10 cellular contexts compared by ENCODE assay signal in genomic region chr7:107856806-107857540, GRCh38. TPM values are rescaled to one million over a fixed set of nuclear protein-coding genes. Genes with fewer than 3 reads are reported as not detected.
DNase-seq lines count a peak whose midpoint lies in the region; ATAC-seq lines count a peak whose summit lies in the region.
"Had no signal": no experiment of that assay in that cellular context is flagged by ENCODE, and none has a peak within 500 bp of the region (broad histone marks: within the 10 kb centered on the region; RNA-seq: fewer than 3 reads in every experiment).

No MANE protein-coding gene starts in this region.

- H3K27me3 ChIP-seq in mucosa of rectum (ENCODE audit: control insufficient read depth in 2 of 2, insufficient read depth in 2 of 2, low read length in 2 of 2), result no peaks in the 10 kb centered on the region
- H3K27me3 ChIP-seq in SJCRH30, result 0 out of 2 replicates have a peak, but pooled peaks cover 5% of the 10 kb centered on the region

- H3K27ac ChIP-seq in mucosa of rectum (ENCODE audit: low read depth in 2 of 2, low read length in 2 of 2), result peak overlapping the region; percentile 77 to 88
- H3K27ac ChIP-seq in SJCRH30, result no peak overlapping the region

- CTCF ChIA-PET in activated CD4-positive, alpha-beta memory T cell treated with anti-CD3 and anti-CD28 coated beads, Interleukin-2, amount 10 ng/mL, durations not matched to agents 7 days and 5 days (lab: Charles Lee), result interaction anchor here (1.2 to 1.6 kb wide), 3 partner anchors 18 to 113 kb away, joined by 6 read pairs; partner anchors contain the start of gene CBLL1

- H3K9ac ChIP-seq in mucosa of rectum (ENCODE audit: low read depth in 1 of 2, low read length in 2 of 2), result peak overlapping the region in 1 of 2 donors; percentile 14

- ATAC-seq in GM18909 (IDR thresholded peaks at IDR 0.05; ENCODE audit: poor library complexity, unreplicated experiment) (peak; percentile 55), HG02885 (IDR thresholded peaks at IDR 0.05; ENCODE audit: poor library complexity, unreplicated experiment) (peak; percentile 55), GM19397 (IDR thresholded peaks at IDR 0.05; ENCODE audit: unreplicated experiment) (no peak)

- peak; percentile 64 for DNase-seq in activated CD4-positive, alpha-beta memory T cell treated with anti-CD3 and anti-CD28 coated beads, Interleukin-2, amount 10 ng/mL, durations not matched to agents 7 days and 5 days
- DNase-seq in SJCRH30 (no peak), NCI-H1436 (lab: John Stamatoyannopoulos, UW) (no peak)
- DNase-seq: activated CD4-positive, CD25-positive, alpha-beta regulatory T cell treated with anti-CD3 and anti-CD28 coated beads, Interleukin-2, amount 50 U/mL, for 72 hours; NCI-H524 treated with DMSO at 0.1 percent for 48 hours had no signal

- peak overlapping the region in 1 of 2 donors; percentile 35 for H3K4me3 ChIP-seq in mucosa of rectum (ENCODE audit: low read length in 2 of 2)
- no peak overlapping the region for H3K4me3 ChIP-seq in SJCRH30

- H3K4me1 Mint-ChIP-seq in activated CD4-positive, alpha-beta memory T cell treated with anti-CD3 and anti-CD28 coated beads, Interleukin-2, amount 10 ng/mL, durations not matched to agents 7 days and 5 days, result peaks cover 27% of the 10 kb centered on the region

- H3K27ac Mint-ChIP-seq in activated CD4-positive, alpha-beta memory T cell treated with anti-CD3 and anti-CD28 coated beads, Interleukin-2, amount 10 ng/mL, durations not matched to agents 7 days and 5 days, result peak overlapping the region; percentile 86

- H3K36me3 Mint-ChIP-seq in activated CD4-positive, alpha-beta memory T cell treated with anti-CD3 and anti-CD28 coated beads, Interleukin-2, amount 10 ng/mL, durations not matched to agents 7 days and 5 days (ENCODE audit: low read depth), result no peaks in the 10 kb centered on the region

- H3K9me3 Mint-ChIP-seq in activated CD4-positive, alpha-beta memory T cell treated with anti-CD3 and anti-CD28 coated beads, Interleukin-2, amount 10 ng/mL, durations not matched to agents 7 days and 5 days, result no peaks in the 10 kb centered on the region

- H3K36me3 ChIP-seq in mucosa of rectum (ENCODE audit: control insufficient read depth in 2 of 2, insufficient read depth in 2 of 2, low read length in 2 of 2), result no peaks in the 10 kb centered on the region
- no peaks in the 10 kb centered on the region for H3K36me3 ChIP-seq in SJCRH30

- peaks cover 38 to 42% of the 10 kb centered on the region in 2 donors for H3K4me1 ChIP-seq in mucosa of rectum (ENCODE audit: control insufficient read depth in 2 of 2, insufficient read depth in 2 of 2, low read length in 2 of 2)
- no peaks in the 10 kb centered on the region; the same call in 1 of the 2 replicates for H3K4me1 ChIP-seq in SJCRH30

- no peak overlapping the region for H3K4me3 Mint-ChIP-seq in activated CD4-positive, alpha-beta memory T cell treated with anti-CD3 and anti-CD28 coated beads, Interleukin-2, amount 10 ng/mL, durations not matched to agents 7 days and 5 days

- POLR2A ChIA-PET in activated CD4-positive, alpha-beta memory T cell treated with anti-CD3 and anti-CD28 coated beads, Interleukin-2, amount 10 ng/mL, durations not matched to agents 7 days and 5 days (lab: Charles Lee), result interaction anchor here (0.6 to 3.6 kb wide), 6 partner anchors 10 to 688 kb away, joined by 3 to 23 read pairs (median 3); partner anchors contain the start of genes CBLL1 and HBP1

- no peaks in the 10 kb centered on the region for H3K27me3 Mint-ChIP-seq in activated CD4-positive, alpha-beta memory T cell treated with anti-CD3 and anti-CD28 coated beads, Interleukin-2, amount 10 ng/mL, durations not matched to agents 7 days and 5 days

- H3K9me3 ChIP-seq in mucosa of rectum (ENCODE audit: control insufficient read depth in 2 of 2, low read length in 2 of 2) (no peaks in the 10 kb centered on the region), SJCRH30 (replicated peaks) (no peaks in the 10 kb centered on the region)

RNA-seq across cellular contexts. Expression of gene DLD, which starts 34.0 kb away (rescaled TPM):
- 10 to 100 TPM; 68.2 to 70.6 TPM for total RNA-seq in activated CD4-positive, alpha-beta memory T cell treated with anti-CD3 and anti-CD28 coated beads, Interleukin-2, amount 10 ng/mL, durations not matched to agents 7 days and 5 days
- total RNA-seq in SJCRH30 (2014; rRNA removed; shearing (Covaris generic)), result 113 and 151 TPM in 2 replicates

RNA-seq across cellular contexts. Expression of gene SLC26A3, which starts 54.0 kb away (rescaled TPM):
- total RNA-seq in activated CD4-positive, alpha-beta memory T cell treated with anti-CD3 and anti-CD28 coated beads, Interleukin-2, amount 10 ng/mL, durations not matched to agents 7 days and 5 days, result not detected
- total RNA-seq in SJCRH30 (2014; rRNA removed; shearing (Covaris generic)), result not detected in 2 replicates
- total RNA-seq: osteocyte had no signal
